22 cellular contexts compared by ENCODE assay signal in genomic region chr2:216670266-216671080, GRCh38. TPM values are rescaled to one million over a fixed set of nuclear protein-coding genes. Genes with fewer than 3 reads are reported as not detected.
DNase-seq lines count a peak whose midpoint lies in the region; ATAC-seq, FAIRE-seq and TF ChIP-seq lines count a peak whose summit lies in the region.
"Had no signal": no experiment of that assay in that cellular context is flagged by ENCODE, and none has a peak within 500 bp of the region (broad histone marks: within the 10 kb centered on the region; RNA-seq: fewer than 3 reads in every experiment).

No MANE protein-coding gene starts in this region.

- H3K27ac ChIP-seq in kidney (ENCODE audit: low read depth in 2 of 2, low read length in 2 of 2) (no peak overlapping the region), ovary (peak overlapping the region; percentile 30)

- H3K36me3 Mint-ChIP-seq in MCF 10A (ENCODE audit: insufficient read depth, unreplicated experiment), result no peaks in the 10 kb centered on the region
- H3K36me3 Mint-ChIP-seq in T-helper 17 cell (ENCODE audit: low read depth), result no peaks in the 10 kb centered on the region
- H3K36me3 Mint-ChIP-seq: CD4-positive, CD25-positive, alpha-beta regulatory T cell had no signal

- H3K4me3 Mint-ChIP-seq in MCF 10A (ENCODE audit: unreplicated experiment), result no peak overlapping the region
- H3K4me3 Mint-ChIP-seq in T-helper 17 cell, result no peak overlapping the region
- H3K4me3 Mint-ChIP-seq: CD4-positive, CD25-positive, alpha-beta regulatory T cell had no signal

- POLR2A ChIA-PET in MCF 10A (lab: Yijun Ruan, JAX), result no interaction called here

- BruUV-seq in MCF 10A (replicated peaks; lab: Mats Ljungman, UMichigan), result no TSS peak

- H3K36me3 ChIP-seq in kidney (ENCODE audit: control insufficient read depth in 1 of 2, insufficient read depth in 2 of 2, low read length in 2 of 2), result peaks cover 0 to 4% of the 10 kb centered on the region in 2 donors
- H3K36me3 ChIP-seq in ovary, result no peaks in the 10 kb centered on the region

- H3K27ac Mint-ChIP-seq in MCF 10A (ENCODE audit: low read depth, unreplicated experiment), result no peak overlapping the region
- no peak overlapping the region for H3K27ac Mint-ChIP-seq in T-helper 17 cell

- no peak for ATAC-seq in T-helper 17 cell
- ATAC-seq: Panc1, Right ventricle myocardium inferior had no signal

- no peaks in the 10 kb centered on the region for H3K9me3 ChIP-seq in kidney (ENCODE audit: control insufficient read depth in 1 of 2, low read length in 2 of 2)
- H3K9me3 ChIP-seq in ovary, result no peaks in the 10 kb centered on the region
- H3K9me3 ChIP-seq in T-helper 17 cell (ENCODE audit: control insufficient read depth, low read length, poor library complexity, severe bottlenecking), result no peaks in the 10 kb centered on the region

- no peak for TF ChIP-seq CTCF in MCF 10A (IDR thresholded peaks at IDR 0.05; ENCODE audit: unreplicated experiment)
- TF ChIP-seq CTCF in kidney (IDR thresholded peaks at IDR 0.05; ENCODE audit: borderline replicate concordance, extremely low read depth, insufficient read depth), result no peak
- TF ChIP-seq CTCF in ovary (IDR thresholded peaks at IDR 0.05), result no peak

- H3K9me3 Mint-ChIP-seq in MCF 10A (ENCODE audit: unreplicated experiment), result no peaks in the 10 kb centered on the region
- H3K9me3 Mint-ChIP-seq: CD4-positive, CD25-positive, alpha-beta regulatory T cell had no signal

- H3K27me3 Mint-ChIP-seq in MCF 10A (ENCODE audit: insufficient read depth, unreplicated experiment) (peaks cover 34% of the 10 kb centered on the region), T-helper 17 cell (peaks cover 59% of the 10 kb centered on the region)

- TF ChIP-seq EP300 in ovary (IDR thresholded peaks at IDR 0.05), result no peak

- peak; percentile 40 to 77 for DNase-seq in T47D (ENCODE audit: low read depth in 1 of 2, low spot score in 1 of 2)
- DNase-seq in MCF 10A (ENCODE audit: unreplicated experiment), result no peak
- DNase-seq in kidney, result peak; percentile 67
- peak in 3 of 5 donors; percentile 45 to 68 (median 53) for DNase-seq in ovary
- no peak for DNase-seq in T-helper 17 cell
- DNase-seq in DMS53 (lab: John Stamatoyannopoulos, UW), result no peak
- no peak for DNase-seq in SK-N-DZ (ENCODE audit: low spot score)
- no peak for DNase-seq in T-helper 1 cell
- DNase-seq: Calu3; CD4-positive, CD25-positive, alpha-beta regulatory T cell; DMS79 treated with DMSO at 0.1 percent for 48 hours; MV-4-11; NCI-H146; NCI-H2107; NCI-H345; NCI-H69 had no signal

- no peak for TF ChIP-seq POLR2A in ovary (IDR thresholded peaks at IDR 0.05)

- intact Hi-C loops in MCF 10A (cut with micrococcal nuclease) (no loop called here), kidney (cut with DNase I) (no loop called here), ovary (cut with DNase I) (loop anchor here in 1 of 4 donors (10.0 kb wide), 1 partner anchor 1084 kb away; no protein-coding TSS in a partner anchor)

- in situ Hi-C loops in T47D (cut with HindIII; ENCODE audit: low pct_unique_long_range_greater_than_20kb, low sequenced_read_pairs), result no loop called here

- H3K9ac ChIP-seq in kidney (ENCODE audit: low read length in 2 of 2), result no peak overlapping the region

- H3K4me1 ChIP-seq in kidney (ENCODE audit: control insufficient read depth in 1 of 2, insufficient read depth in 1 of 2, low read depth in 1 of 2, low read length in 2 of 2) (no peaks in the 10 kb centered on the region), ovary (ENCODE audit: insufficient read depth) (peaks cover 6% of the 10 kb centered on the region)

- FAIRE-seq in kidney (lab: Jason Lieb, UNC), result no peak
- FAIRE-seq: A204.1, G401.6, GM12892 had no signal

- no peaks in the 10 kb centered on the region for H3K27me3 ChIP-seq in ovary

- CTCF ChIA-PET in MCF 10A (lab: Yijun Ruan, JAX), result interaction anchor here (1.4 to 27.0 kb wide), 2 partner anchors 12 to 149 kb away, joined by 5 to 673 read pairs; no protein-coding TSS in a partner anchor

- H3K4me1 Mint-ChIP-seq in MCF 10A (ENCODE audit: insufficient read depth, unreplicated experiment), result peaks cover 6% of the 10 kb centered on the region
- H3K4me1 Mint-ChIP-seq in T-helper 17 cell, result no peaks in the 10 kb centered on the region

- WGBS in ovary, 3 donors, result 20 to 34% (median 27%) methylated on average over 17 of the region's 17 CpGs

- H3K4me3 ChIP-seq in kidney (ENCODE audit: low read length in 2 of 2) (no peak overlapping the region), ovary (no peak overlapping the region)

RNA-seq across cellular contexts. Expression of gene IGFBP5, which starts 24.9 kb away (rescaled TPM):
- total RNA-seq in MCF 10A (2022), result not detected in 2 replicates
- total RNA-seq in kidney, result 572 TPM
- 362 TPM for polyA plus RNA-seq in kidney (ENCODE audit: insufficient read depth, low read depth, low replicate concordance)
- total RNA-seq in ovary, result 1,000 to 10,000 TPM in 6 of 7 donors, 100 to 1,000 TPM in 1; 718 to 3,214 (median 2,824) TPM
- polyA plus RNA-seq in ovary, result 1,000 to 10,000 TPM in 1 of 2 donors, 100 to 1,000 TPM in 1; 929 to 1,464 TPM
- total RNA-seq in T-helper 17 cell, result not detected
- 9.5 and 10.0 TPM in 2 replicates for polyA plus RNA-seq in SK-N-DZ (2014; cell fraction: cytosol; rRNA removed)
- 5.3 and 7.3 TPM in 2 replicates for polyA plus RNA-seq in SK-N-DZ (2014; cell fraction: nucleus; rRNA removed)
- total RNA-seq: HT-29 had no signal
- polyA plus RNA-seq: CD4-positive, CD25-positive, alpha-beta regulatory T cell had no signal

RNA-seq across cellular contexts. Expression of gene IGFBP2, which starts 37.3 kb away (rescaled TPM):
- 18.3 and 32.0 TPM in 2 replicates for total RNA-seq in MCF 10A (2022)
- total RNA-seq in kidney, result 53.7 TPM
- 369 TPM for polyA plus RNA-seq in kidney (ENCODE audit: insufficient read depth, low read depth, low replicate concordance)
- 100 to 1,000 TPM; 112 to 333 (median 165) TPM for total RNA-seq in ovary
- polyA plus RNA-seq in ovary, result 100 to 1,000 TPM in 1 of 2 donors, 10 to 100 TPM in 1; 47.2 to 241 TPM
- 1 to 10 TPM in 1 of 2 donors, not detected in 1; 6.1 TPM for total RNA-seq in T-helper 17 cell
- polyA plus RNA-seq in SK-N-DZ (2014; cell fraction: cytosol; rRNA removed), result 208 and 228 TPM in 2 replicates
- polyA plus RNA-seq in SK-N-DZ (2014; cell fraction: nucleus; rRNA removed), result 86.9 and 130 TPM in 2 replicates
- total RNA-seq: CD4-positive, CD25-positive, alpha-beta regulatory T cell had no signal
- polyA plus RNA-seq: CD4-positive, CD25-positive, alpha-beta regulatory T cell had no signal

Comparison
In these comparisons a context has a peak if more than half of its experiments do, and no peak if none do; other contexts are left out.
1. DNase-seq: peak in T47D (2 of 2), kidney (single experiment) and ovary (3 of 5); none in MCF 10A (single experiment), T-helper 17 cell (0 of 3), DMS53 (single experiment), SK-N-DZ (single experiment) and T-helper 1 cell (0 of 5).
2. H3K27ac ChIP-seq: peak in ovary (2 of 2); none in kidney (0 of 2).
3. RNA of gene IGFBP5, which starts 24.9 kb away (total RNA-seq): 718 to 3,214 TPM in ovary and 572 TPM in kidney (single experiment); not detected in MCF 10A and not detected in T-helper 17 cell; every median in the first group is over 100 times any median in the second.